23 cellular contexts compared by ENCODE assay signal in the genomic region with DNA sequence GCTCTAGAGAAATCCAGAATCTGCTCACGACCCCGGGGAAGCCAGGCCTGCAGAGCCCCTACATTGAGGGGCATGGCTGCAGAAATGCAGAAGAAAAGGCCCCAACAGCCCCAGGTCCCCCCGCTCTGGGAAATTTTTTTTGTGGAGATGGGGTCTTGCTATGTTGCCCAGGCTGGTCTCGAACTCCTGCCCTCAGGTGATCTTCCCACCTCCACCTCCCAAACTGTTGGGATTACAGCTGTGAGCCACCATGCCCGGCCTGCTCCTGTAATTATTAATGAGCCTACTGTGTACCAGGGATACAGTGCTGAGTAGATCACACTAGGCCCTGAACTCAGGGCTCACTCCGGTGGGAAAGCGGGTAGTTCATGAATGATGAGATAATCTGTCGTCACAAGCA. TPM values are rescaled to one million over a fixed set of nuclear protein-coding genes. Genes with fewer than 3 reads are reported as not detected.
DNase-seq lines count a peak whose midpoint lies in the region; ATAC-seq, FAIRE-seq and TF ChIP-seq lines count a peak whose summit lies in the region.
"Had no signal": no experiment of that assay in that cellular context is flagged by ENCODE, and none has a peak within 500 bp of the region (broad histone marks: within the 10 kb centered on the region; RNA-seq: fewer than 3 reads in every experiment).

No MANE protein-coding gene starts in this region.

- H3K4me1 ChIP-seq in CD4-positive, alpha-beta memory T cell (ENCODE audit: insufficient read depth, low read length): peaks cover 27% of the 10 kb centered on the region
- no peaks in the 10 kb centered on the region for H3K4me1 ChIP-seq in small intestine (ENCODE audit: control insufficient read depth in 2 of 2, insufficient read depth in 1 of 2, low read depth in 1 of 2, low read length in 1 of 2)
- H3K4me1 ChIP-seq: testis had no signal

- H3K27ac Mint-ChIP-seq in activated CD8-positive, alpha-beta memory T cell treated with anti-CD3 and anti-CD28 coated beads, Interleukin-2, amount 10 ng/mL, durations not matched to agents 7 days and 5 days: peak overlapping the region; percentile 7
- H3K27ac Mint-ChIP-seq in CD4-positive, alpha-beta memory T cell: peak overlapping the region in 4 of 7 donors; percentile 64 to 87 (median 83)
- H3K27ac Mint-ChIP-seq in activated T-helper 2 cell treated with anti-CD3 and anti-CD28 coated beads, Interferon-gamma antibody, Interleukin-2, Interleukin-4, amounts not matched to agents 10 μg/mL and 5 μg/mL and 100 μg/mL, durations not matched to agents 14 hours and 24 hours and 36 hours: peak overlapping the region; percentile 8
- peak overlapping the region in 1 of 2 donors; percentile 56 for H3K27ac Mint-ChIP-seq in natural killer cell
- H3K27ac Mint-ChIP-seq: stimulated activated memory B cell treated with anti-CD40 and anti-IgM and Interleukin-4, amounts not matched to agents 10 μg/mL and 1 μg/mL and 100 μg/mL, for 72 hours had no signal

- ATAC-seq in activated CD8-positive, alpha-beta memory T cell treated with anti-CD3 and anti-CD28 coated beads, Interleukin-2, amount 10 ng/mL, durations not matched to agents 7 days and 5 days: no peak
- ATAC-seq in natural killer cell: no peak
- ATAC-seq: lower lobe of right lung; pancreas; sciatic nerve; stimulated activated memory B cell treated with anti-CD40 and anti-IgM and Interleukin-4, amounts not matched to agents 10 μg/mL and 1 μg/mL and 100 μg/mL, for 72 hours had no signal

- FAIRE-seq in GM12891 (lab: Jason Lieb, UNC) (no peak), small intestine (lab: Jason Lieb, UNC) (no peak)
- FAIRE-seq: keratinocyte, pancreas had no signal

- TF ChIP-seq POLR2A in GM12891 (IDR thresholded peaks at IDR 0.05; ENCODE audit: low read depth, low read length): no peak

- no peak for TF ChIP-seq CTCF in natural killer cell (IDR thresholded peaks at IDR 0.05)

- no peaks in the 10 kb centered on the region for H3K27me3 ChIP-seq in CD4-positive, alpha-beta memory T cell (ENCODE audit: insufficient read depth, low read length)
- H3K27me3 ChIP-seq in MG63 (no peaks in the 10 kb centered on the region), small intestine (ENCODE audit: control insufficient read depth in 2 of 2, insufficient read depth in 2 of 2, low read length in 2 of 2) (no peaks in the 10 kb centered on the region)
- H3K27me3 ChIP-seq: pancreas, testis had no signal

- no peak overlapping the region for H3K4me3 ChIP-seq in CD4-positive, alpha-beta memory T cell (ENCODE audit: low read length in 2 of 2)
- no peak overlapping the region for H3K4me3 ChIP-seq in MG63
- no peak overlapping the region for H3K4me3 ChIP-seq in small intestine (ENCODE audit: low read depth in 1 of 2, low read length in 2 of 2)
- H3K4me3 ChIP-seq: lower lobe of right lung, pancreas, testis had no signal

- peaks cover 34% of the 10 kb centered on the region for H3K4me1 Mint-ChIP-seq in activated CD8-positive, alpha-beta memory T cell treated with anti-CD3 and anti-CD28 coated beads, Interleukin-2, amount 10 ng/mL, durations not matched to agents 7 days and 5 days
- H3K4me1 Mint-ChIP-seq in CD4-positive, alpha-beta memory T cell: peaks cover 11 to 44% (median 30%) of the 10 kb centered on the region in 4 donors
- H3K4me1 Mint-ChIP-seq in activated T-helper 2 cell treated with anti-CD3 and anti-CD28 coated beads, Interferon-gamma antibody, Interleukin-2, Interleukin-4, amounts not matched to agents 10 μg/mL and 5 μg/mL and 100 μg/mL, durations not matched to agents 14 hours and 24 hours and 36 hours (ENCODE audit: low read depth): peaks cover 12% of the 10 kb centered on the region
- peaks cover 36 to 43% of the 10 kb centered on the region in 2 donors for H3K4me1 Mint-ChIP-seq in natural killer cell

- H3K4me3 Mint-ChIP-seq in activated CD8-positive, alpha-beta memory T cell treated with anti-CD3 and anti-CD28 coated beads, Interleukin-2, amount 10 ng/mL, durations not matched to agents 7 days and 5 days: peak overlapping the region; percentile 2
- peak overlapping the region in 6 of 8 donors; percentile 10 to 69 (median 45) for H3K4me3 Mint-ChIP-seq in CD4-positive, alpha-beta memory T cell
- peak overlapping the region; percentile 54 for H3K4me3 Mint-ChIP-seq in activated T-helper 2 cell treated with anti-CD3 and anti-CD28 coated beads, Interferon-gamma antibody, Interleukin-2, Interleukin-4, amounts not matched to agents 10 μg/mL and 5 μg/mL and 100 μg/mL, durations not matched to agents 14 hours and 24 hours and 36 hours (ENCODE audit: low read depth)
- peak overlapping the region; percentile 56 for H3K4me3 Mint-ChIP-seq in natural killer cell
- H3K4me3 Mint-ChIP-seq: stimulated activated memory B cell treated with anti-CD40 and anti-IgM and Interleukin-4, amounts not matched to agents 10 μg/mL and 1 μg/mL and 100 μg/mL, for 72 hours had no signal

- no peak for DNase-seq in activated CD8-positive, alpha-beta memory T cell treated with anti-CD3 and anti-CD28 coated beads, Interleukin-2, amount 10 ng/mL, durations not matched to agents 7 days and 5 days
- DNase-seq in activated CD8-positive, alpha-beta memory T cell treated with anti-CD3 and anti-CD28 coated beads, Interleukin-2, amount 50 U/mL, for 48 hours: no peak
- DNase-seq in CD4-positive, alpha-beta memory T cell: no peak
- DNase-seq in activated T-helper 2 cell treated with anti-CD3 and anti-CD28 coated beads, Interferon-gamma antibody, Interleukin-2, Interleukin-4, amounts not matched to agents 10 μg/mL and 5 μg/mL and 100 μg/mL, durations not matched to agents 14 hours and 24 hours and 36 hours (ENCODE audit: low spot score): no peak
- DNase-seq in natural killer cell: no peak
- DNase-seq in MG63: no peak
- DNase-seq in GM12891 (ENCODE audit: insufficient read length, low spot score): no peak
- no peak for DNase-seq in small intestine
- DNase-seq: activated CD4-positive, alpha-beta T cell treated with anti-CD3 and anti-CD28 coated beads, Interleukin-2, amount 50 U/mL, for 4 hours; central memory CD4-positive, alpha-beta T cell; DMS79; foreskin melanocyte; hypothalamus; KG1; lower lobe of right lung; NCI-H187 treated with DMSO at 0.1 percent for 48 hours; NCI-H748 treated with DMSO at 0.1 percent for 48 hours; pancreas; Right ventricle myocardium superior; testis had no signal

- intact Hi-C loops in CD4-positive, alpha-beta memory T cell (cut with micrococcal nuclease): no loop called here
- intact Hi-C loops in activated T-helper 2 cell treated with anti-CD3 and anti-CD28 coated beads, Interferon-gamma antibody, Interleukin-2, Interleukin-4, amounts not matched to agents 10 μg/mL and 5 μg/mL and 100 μg/mL, durations not matched to agents 14 hours and 24 hours and 36 hours (cut with micrococcal nuclease): no loop called here
- intact Hi-C loops in natural killer cell (cut with micrococcal nuclease): no loop called here

- CTCF ChIA-PET in activated CD8-positive, alpha-beta memory T cell treated with anti-CD3 and anti-CD28 coated beads, Interleukin-2, amount 10 ng/mL, durations not matched to agents 7 days and 5 days (lab: Charles Lee): interaction anchor here (0.9 to 1.3 kb wide), 2 partner anchors 29 to 101 kb away, joined by 3 read pairs; no protein-coding TSS in a partner anchor
- CTCF ChIA-PET in CD4-positive, alpha-beta memory T cell (lab: Charles Lee; ENCODE audit: partially characterized antibody): interaction anchor here (0.7 to 0.8 kb wide), 2 partner anchors 11 to 12 kb away, joined by 3 to 4 read pairs; no protein-coding TSS in a partner anchor

- H3K36me3 Mint-ChIP-seq in activated CD8-positive, alpha-beta memory T cell treated with anti-CD3 and anti-CD28 coated beads, Interleukin-2, amount 10 ng/mL, durations not matched to agents 7 days and 5 days: peaks cover 19% of the 10 kb centered on the region
- H3K36me3 Mint-ChIP-seq in CD4-positive, alpha-beta memory T cell: peaks cover 12 to 30% of the 10 kb centered on the region in 2 donors
- H3K36me3 Mint-ChIP-seq in activated T-helper 2 cell treated with anti-CD3 and anti-CD28 coated beads, Interferon-gamma antibody, Interleukin-2, Interleukin-4, amounts not matched to agents 10 μg/mL and 5 μg/mL and 100 μg/mL, durations not matched to agents 14 hours and 24 hours and 36 hours (ENCODE audit: low read depth): peaks cover 45% of the 10 kb centered on the region
- H3K36me3 Mint-ChIP-seq in natural killer cell: no peaks in the 10 kb centered on the region

- no peaks in the 10 kb centered on the region for H3K9me3 ChIP-seq in CD4-positive, alpha-beta memory T cell (ENCODE audit: control insufficient read depth in 1 of 2, low read length in 2 of 2)
- no peaks in the 10 kb centered on the region for H3K9me3 ChIP-seq in MG63
- no peaks in the 10 kb centered on the region for H3K9me3 ChIP-seq in small intestine (ENCODE audit: control insufficient read depth, low read depth)
- H3K9me3 ChIP-seq: lower lobe of right lung, pancreas, testis had no signal

- WGBS in small intestine, 3 donors: 93 to 94% (median 94%) methylated on average over 8 of the region's 8 CpGs

- H3K27ac ChIP-seq in CD4-positive, alpha-beta memory T cell (ENCODE audit: low read depth, low read length): no peak overlapping the region
- H3K27ac ChIP-seq in small intestine (ENCODE audit: low read depth in 1 of 2, low read length in 1 of 2): no peak overlapping the region
- H3K27ac ChIP-seq: lower lobe of right lung, pancreas, testis had no signal

- H3K27me3 Mint-ChIP-seq in activated CD8-positive, alpha-beta memory T cell treated with anti-CD3 and anti-CD28 coated beads, Interleukin-2, amount 10 ng/mL, durations not matched to agents 7 days and 5 days: no peaks in the 10 kb centered on the region
- H3K27me3 Mint-ChIP-seq in CD4-positive, alpha-beta memory T cell: no peaks in the 10 kb centered on the region
- no peaks in the 10 kb centered on the region for H3K27me3 Mint-ChIP-seq in activated T-helper 2 cell treated with anti-CD3 and anti-CD28 coated beads, Interferon-gamma antibody, Interleukin-2, Interleukin-4, amounts not matched to agents 10 μg/mL and 5 μg/mL and 100 μg/mL, durations not matched to agents 14 hours and 24 hours and 36 hours (ENCODE audit: low read depth)
- H3K27me3 Mint-ChIP-seq in natural killer cell (ENCODE audit: low read depth in 2 of 2): no peaks in the 10 kb centered on the region
- H3K27me3 Mint-ChIP-seq: stimulated activated memory B cell treated with anti-CD40 and anti-IgM and Interleukin-4, amounts not matched to agents 10 μg/mL and 1 μg/mL and 100 μg/mL, for 72 hours had no signal

- POLR2A ChIA-PET in CD4-positive, alpha-beta memory T cell (lab: Charles Lee; ENCODE audit: partially characterized antibody): interaction anchor here (1.2 kb wide), 1 partner anchor 32 kb away, joined by 3 read pairs; no protein-coding TSS in a partner anchor

- H3K36me3 ChIP-seq in CD4-positive, alpha-beta memory T cell (ENCODE audit: insufficient read depth, low read length): peaks cover 29% of the 10 kb centered on the region
- peaks cover 48% of the 10 kb centered on the region for H3K36me3 ChIP-seq in MG63
- H3K36me3 ChIP-seq in small intestine (ENCODE audit: control insufficient read depth in 2 of 2, insufficient read depth in 2 of 2, low read length in 2 of 2): peaks cover 15 to 17% of the 10 kb centered on the region in 2 donors

- no peaks in the 10 kb centered on the region for H3K9me3 Mint-ChIP-seq in activated CD8-positive, alpha-beta memory T cell treated with anti-CD3 and anti-CD28 coated beads, Interleukin-2, amount 10 ng/mL, durations not matched to agents 7 days and 5 days (ENCODE audit: low read depth)
- H3K9me3 Mint-ChIP-seq in CD4-positive, alpha-beta memory T cell: no peaks in the 10 kb centered on the region
- H3K9me3 Mint-ChIP-seq in activated T-helper 2 cell treated with anti-CD3 and anti-CD28 coated beads, Interferon-gamma antibody, Interleukin-2, Interleukin-4, amounts not matched to agents 10 μg/mL and 5 μg/mL and 100 μg/mL, durations not matched to agents 14 hours and 24 hours and 36 hours: no peaks in the 10 kb centered on the region
- H3K9me3 Mint-ChIP-seq in natural killer cell: no peaks in the 10 kb centered on the region
- H3K9me3 Mint-ChIP-seq: stimulated activated memory B cell treated with anti-CD40 and anti-IgM and Interleukin-4, amounts not matched to agents 10 μg/mL and 1 μg/mL and 100 μg/mL, for 72 hours had no signal

RNA-seq across cellular contexts. Expression of gene TNRC18, which starts 29.9 kb away (rescaled TPM):
- total RNA-seq in activated CD8-positive, alpha-beta memory T cell treated with anti-CD3 and anti-CD28 coated beads, Interleukin-2, amount 10 ng/mL, durations not matched to agents 7 days and 5 days: 10 to 100 TPM; 64.0 to 65.7 TPM
- 10 to 100 TPM; 47.3 to 48.9 TPM for total RNA-seq in CD4-positive, alpha-beta memory T cell
- polyA plus RNA-seq in CD4-positive, alpha-beta memory T cell: 1 to 10 TPM in 1 of 2 donors, under 1 TPM in 1; 0.11 to 1.7 TPM
- 47.3 and 52.7 TPM in 2 replicates for total RNA-seq in activated T-helper 2 cell treated with anti-CD3 and anti-CD28 coated beads, Interferon-gamma antibody, Interleukin-2, Interleukin-4, amounts not matched to agents 10 μg/mL and 5 μg/mL and 100 μg/mL, durations not matched to agents 14 hours and 24 hours and 36 hours
- 100 to 1,000 TPM; 111 to 127 (median 124) TPM for total RNA-seq in natural killer cell
- total RNA-seq in MG63 (2014; rRNA removed; shearing (Covaris generic); ENCODE audit: low replicate concordance): 17.3 and 25.0 TPM in 2 replicates
- 14.7 TPM for polyA plus RNA-seq in GM12891 (2012; ENCODE audit: low read depth, missing spikeins)
- 10 to 100 TPM in 2 of 3 donors, 1 to 10 TPM in 1; 5.4 to 43.0 (median 15.4) TPM for polyA plus RNA-seq in small intestine

Comparison
In these comparisons a context has a peak if more than half of its experiments do, and no peak if none do; other contexts are left out.
1. H3K4me3 Mint-ChIP-seq: peak in every context shown above with its lines; median percentile 56 in natural killer cell; 54 in activated T-helper 2 cell treated with anti-CD3 and anti-CD28 coated beads, Interferon-gamma antibody, Interleukin-2, Interleukin-4, amounts not matched to agents 10 μg/mL and 5 μg/mL and 100 μg/mL, durations not matched to agents 14 hours and 24 hours and 36 hours; 45 in CD4-positive, alpha-beta memory T cell; 2 in activated CD8-positive, alpha-beta memory T cell treated with anti-CD3 and anti-CD28 coated beads, Interleukin-2, amount 10 ng/mL, durations not matched to agents 7 days and 5 days.